In genomic region chr16:47946077-47946476, GRCh38 we compare ENCODE assay signal across 25 cellular contexts.
DNase-seq lines count a peak whose midpoint lies in the region; ATAC-seq and TF ChIP-seq lines count a peak whose summit lies in the region.
"Had no signal": no experiment of that assay in that cellular context is flagged by ENCODE, and none has a peak within 500 bp of the region (broad histone marks: within the 10 kb centered on the region; RNA-seq: fewer than 3 reads in every experiment).

No MANE protein-coding gene starts in this region.

- dilution Hi-C loops in IMR-90 (cut with HindIII; ENCODE audit: low sequenced_read_pairs, unreplicated experiment), result no loop called here

- no peak overlapping the region for H3K4me3 Mint-ChIP-seq in brain
- H3K4me3 Mint-ChIP-seq in naive thymus-derived CD8-positive, alpha-beta T cell, result no peak overlapping the region
- H3K4me3 Mint-ChIP-seq: CD14-positive monocyte; CD4-positive, alpha-beta memory T cell; CD4-positive, CD25-positive, alpha-beta regulatory T cell; CD8-positive, alpha-beta memory T cell had no signal

- WGBS in IMR-90 (ENCODE audit: extremely low coverage in 2 of 2, insufficient read length in 1 of 2), 2 experiments, result 32% methylated on average over 8 of the region's 13 CpGs; no CpG with 5 or more reads in 1 of the 2 experiments
- WGBS in neuronal stem cell (ENCODE audit: extremely low coverage in 2 of 2, insufficient read length in 2 of 2, insufficient replicate concordance in 1 of 2), 2 donors, result no CpG with 5 or more reads among the region's 13 CpGs
- WGBS in smooth muscle cell (ENCODE audit: low lambda C conversion rate), result 87% methylated on average over 13 of the region's 13 CpGs

- CTCF ChIA-PET in IMR-90 (lab: Yijun Ruan, JAX), result no interaction called here

- H4K20me1 ChIP-seq in IMR-90 (ENCODE audit: insufficient read depth, low read length), result no peaks in the 10 kb centered on the region
- no peaks in the 10 kb centered on the region for H4K20me1 ChIP-seq in smooth muscle cell (ENCODE audit: low read depth)
- H4K20me1 ChIP-seq: BLaER1 had no signal

- no peak overlapping the region for H2BK12ac ChIP-seq in neuronal stem cell (ENCODE audit: low read length)

- H3K27ac ChIP-seq in IMR-90 (ENCODE audit: insufficient read depth, low read length) (no peak overlapping the region), neuronal stem cell (replicated peaks; ENCODE audit: low read length) (no peak overlapping the region), smooth muscle cell (ENCODE audit: low read depth) (no peak overlapping the region)
- H3K27ac ChIP-seq: BLaER1 had no signal

- H4K5ac ChIP-seq in IMR-90 (ENCODE audit: low read depth, low read length), result no peak overlapping the region

- peaks cover 17% of the 10 kb centered on the region for H3K4me1 Mint-ChIP-seq in brain
- peaks cover 0 to 1% (median 0%) of the 10 kb centered on the region in 4 donors for H3K4me1 Mint-ChIP-seq in naive thymus-derived CD8-positive, alpha-beta T cell
- H3K4me1 Mint-ChIP-seq: CD14-positive monocyte; CD4-positive, alpha-beta memory T cell; CD4-positive, CD25-positive, alpha-beta regulatory T cell; CD8-positive, alpha-beta memory T cell had no signal

- H4K8ac ChIP-seq in IMR-90 (ENCODE audit: low read depth in 2 of 2, low read length in 2 of 2), result no peak overlapping the region
- peak overlapping the region; percentile 55 for H4K8ac ChIP-seq in neuronal stem cell (ENCODE audit: low read depth, low read length)

- H3K36me3 ChIP-seq in IMR-90 (ENCODE audit: control insufficient read depth, insufficient read depth, low read length) (no peaks in the 10 kb centered on the region), neuronal stem cell (replicated peaks in 1 of 2; ENCODE audit: control insufficient read depth in 2 of 2, insufficient read depth in 2 of 2, low read length in 2 of 2) (no peaks in the 10 kb centered on the region), smooth muscle cell (ENCODE audit: low read depth) (no peaks in the 10 kb centered on the region)
- H3K36me3 ChIP-seq: BE2C, BLaER1 had no signal

- H2BK5ac ChIP-seq in IMR-90 (ENCODE audit: low read depth, low read length, poor library complexity, severe bottlenecking) (no peak overlapping the region), neuronal stem cell (ENCODE audit: low read length) (no peak overlapping the region)

- TF ChIP-seq RAD21 in IMR-90 (IDR thresholded peaks at IDR 0.05; ENCODE audit: low read length), result no peak

- H2BK120ac ChIP-seq in IMR-90 (ENCODE audit: low read depth, low read length), result no peak overlapping the region
- H2BK120ac ChIP-seq in neuronal stem cell (ENCODE audit: low read depth, low read length), result no peak overlapping the region

- H3F3A ChIP-seq in smooth muscle cell (ENCODE audit: low read depth), result no peaks in the 10 kb centered on the region

- H4K91ac ChIP-seq in IMR-90 (ENCODE audit: insufficient read depth, low read depth, low read length) (no peak overlapping the region), neuronal stem cell (ENCODE audit: low read depth, low read length, poor library complexity) (no peak overlapping the region)

- ATAC-seq in IMR-90 (ENCODE audit: low read depth), result no peak
- no peak for ATAC-seq in naive thymus-derived CD8-positive, alpha-beta T cell
- ATAC-seq: GM12878 had no signal

- in situ Hi-C loops in IMR-90 (cut with MboI; ENCODE audit: low sequenced_read_pairs), result no loop called here

- no peak overlapping the region for H3K18ac ChIP-seq in IMR-90 (ENCODE audit: low read depth, low read length)
- H3K18ac ChIP-seq in neuronal stem cell (ENCODE audit: low read length), result no peak overlapping the region

- H3K9me3 ChIP-seq in IMR-90 (ENCODE audit: control insufficient read depth, insufficient read depth, low read length), result no peaks in the 10 kb centered on the region
- H3K9me3 ChIP-seq in neuronal stem cell (replicated peaks in 1 of 2; ENCODE audit: control insufficient read depth in 2 of 2, insufficient read depth in 1 of 2, low read depth in 1 of 2, low read length in 2 of 2), result no peaks in the 10 kb centered on the region
- H3K9me3 ChIP-seq in smooth muscle cell (replicated peaks; ENCODE audit: low read depth), result no peaks in the 10 kb centered on the region
- H3K9me3 ChIP-seq: BE2C had no signal

- intact Hi-C loops in IMR-90 (cut with micrococcal nuclease), result no loop called here

- H3K23ac ChIP-seq in IMR-90 (ENCODE audit: low read depth, low read length), result no peak overlapping the region
- no peak overlapping the region for H3K23ac ChIP-seq in neuronal stem cell (ENCODE audit: low read depth, low read length, poor library complexity)

- peaks cover 8% of the 10 kb centered on the region for H3K27me3 Mint-ChIP-seq in brain
- H3K27me3 Mint-ChIP-seq in naive thymus-derived CD8-positive, alpha-beta T cell, result peaks cover 5 to 32% (median 13%) of the 10 kb centered on the region in 5 donors

- H2BK15ac ChIP-seq in IMR-90 (ENCODE audit: low read depth, low read length) (no peak overlapping the region), neuronal stem cell (ENCODE audit: low read length) (no peak overlapping the region)

- no peak overlapping the region for H2BK20ac ChIP-seq in IMR-90 (ENCODE audit: low read depth, low read length)

- H3K9me3 Mint-ChIP-seq in brain, result peaks cover 3 to 8% (median 7%) of the 10 kb centered on the region in 5 experiments
- peaks cover 0 to 3% (median 0%) of the 10 kb centered on the region in 9 donors for H3K9me3 Mint-ChIP-seq in naive thymus-derived CD8-positive, alpha-beta T cell

- H3K14ac ChIP-seq in IMR-90 (replicated peaks; ENCODE audit: low read depth, low read length) (no peak overlapping the region), neuronal stem cell (ENCODE audit: low read length) (no peak overlapping the region)

- H3K4me1 ChIP-seq in IMR-90 (ENCODE audit: control insufficient read depth, insufficient read depth, low read length) (no peaks in the 10 kb centered on the region), neuronal stem cell (ENCODE audit: control insufficient read depth in 2 of 2, insufficient read depth in 1 of 2, low read depth in 1 of 2, low read length in 2 of 2) (no peaks in the 10 kb centered on the region), smooth muscle cell (ENCODE audit: low read depth) (no peaks in the 10 kb centered on the region)
- H3K4me1 ChIP-seq: BE2C, BLaER1 had no signal

- no peak overlapping the region for H3K9ac ChIP-seq in IMR-90 (ENCODE audit: low read depth, low read length)
- no peak overlapping the region for H3K9ac ChIP-seq in neuronal stem cell (ENCODE audit: low read depth, low read length, poor library complexity)
- no peak overlapping the region for H3K9ac ChIP-seq in smooth muscle cell (ENCODE audit: low read depth)
- H3K9ac ChIP-seq: BLaER1 had no signal

- TF ChIP-seq CTCF in IMR-90 (conservative IDR thresholded peaks at IDR 0.05; ENCODE audit: low read depth, low read length), result no peak
- TF ChIP-seq CTCF in brain (conservative IDR thresholded peaks at IDR 0.05), result no peak
- TF ChIP-seq CTCF in smooth muscle cell (IDR thresholded peaks at IDR 0.05; ENCODE audit: borderline replicate concordance, insufficient read depth, poor library complexity, severe bottlenecking), result no peak

- no peaks in the 10 kb centered on the region for H3K36me3 Mint-ChIP-seq in brain
- no peaks in the 10 kb centered on the region for H3K36me3 Mint-ChIP-seq in naive thymus-derived CD8-positive, alpha-beta T cell
- H3K36me3 Mint-ChIP-seq: CD14-positive monocyte; CD4-positive, alpha-beta memory T cell; CD4-positive, CD25-positive, alpha-beta regulatory T cell; CD8-positive, alpha-beta memory T cell had no signal

- H3K56ac ChIP-seq in IMR-90 (ENCODE audit: extremely low read depth, insufficient read depth, low read length), result no peak overlapping the region

- H3K79me2 ChIP-seq in smooth muscle cell (ENCODE audit: low read depth), result no peaks in the 10 kb centered on the region

- H3K4me3 ChIP-seq in IMR-90 (ENCODE audit: insufficient read depth, low read depth, low read length) (no peak overlapping the region), neuronal stem cell (ENCODE audit: low read length in 2 of 2) (no peak overlapping the region), smooth muscle cell (no peak overlapping the region)
- H3K4me3 ChIP-seq: BLaER1, GM12878 had no signal

- no peak for TF ChIP-seq POLR2A in IMR-90 (IDR thresholded peaks at IDR 0.05; ENCODE audit: low read depth, low read length)

- H3K4ac ChIP-seq in IMR-90 (ENCODE audit: low read depth, low read length), result no peak overlapping the region
- H3K4ac ChIP-seq in neuronal stem cell (ENCODE audit: low read length), result no peak overlapping the region

- no TSS peak for BruUV-seq in IMR-90 (replicated peaks; lab: Mats Ljungman, UMichigan)

- peak overlapping the region; percentile 39 for H2AK9ac ChIP-seq in IMR-90 (replicated peaks; ENCODE audit: low read depth, low read length, poor library complexity)

- H3K4me2 ChIP-seq in IMR-90 (ENCODE audit: low read depth, low read length) (no peak overlapping the region), neuronal stem cell (ENCODE audit: insufficient read depth, low read length, poor library complexity, severe bottlenecking) (no peak overlapping the region), smooth muscle cell (no peak overlapping the region)
- H3K4me2 ChIP-seq: BLaER1 had no signal

- H2AFZ ChIP-seq in IMR-90 (replicated peaks; ENCODE audit: low read length, poor library complexity) (no peak overlapping the region), neuronal stem cell (ENCODE audit: low read length) (no peak overlapping the region), smooth muscle cell (ENCODE audit: low read depth) (no peak overlapping the region)

- peaks cover 7% of the 10 kb centered on the region for H3K27me3 ChIP-seq in IMR-90 (ENCODE audit: control insufficient read depth, insufficient read depth, low read length)
- H3K27me3 ChIP-seq in neuronal stem cell (ENCODE audit: control insufficient read depth in 3 of 3, insufficient read depth in 3 of 3, low read depth in 1 of 3, low read length in 3 of 3), result no peaks in the 10 kb centered on the region
- H3K27me3 ChIP-seq in smooth muscle cell (ENCODE audit: low read depth), result peaks cover 3% of the 10 kb centered on the region
- H3K27me3 ChIP-seq: BE2C, BLaER1 had no signal

- H2AK5ac ChIP-seq in IMR-90 (ENCODE audit: low read depth, low read length), result no peak overlapping the region
- H2AK5ac ChIP-seq in neuronal stem cell (ENCODE audit: low read depth, low read length), result no peak overlapping the region

- DNase-seq in IMR-90 (no peak), neuronal stem cell (ENCODE audit: low spot score) (no peak), anterior cingulate cortex (lab: John Stamatoyannopoulos, UW) (no peak), smooth muscle cell (lab: John Stamatoyannopoulos, UW; ENCODE audit: unreplicated experiment) (no peak), LoVo (ENCODE audit: low spot score) (no peak)
- no peak for DNase-seq in naive thymus-derived CD8-positive, alpha-beta T cell
- DNase-seq: 8988T; ACHN; BE2C; C1 segment of cervical spinal cord; CD4-positive, alpha-beta memory T cell; CD4-positive, CD25-positive, alpha-beta regulatory T cell; CD8-positive, alpha-beta memory T cell; COR-L47; DMS 273 treated with DMSO at 0.1 percent for 48 hours; DMS153; DMS53; DMS79; DND-41; EL; GDM1 had no signal

- H3K9me1 ChIP-seq in IMR-90 (ENCODE audit: insufficient read depth, low read length), result no peaks in the 10 kb centered on the region

- no peaks in the 10 kb centered on the region for H3K79me1 ChIP-seq in IMR-90 (ENCODE audit: low read depth in 1 of 2, low read length in 2 of 2)
- no peaks in the 10 kb centered on the region for H3K79me1 ChIP-seq in neuronal stem cell (ENCODE audit: low read depth, low read length)

- H3K27ac Mint-ChIP-seq in brain, result peak overlapping the region in 4 of 5 experiments; percentile 9 to 91 (median 58)
- no peak overlapping the region for H3K27ac Mint-ChIP-seq in naive thymus-derived CD8-positive, alpha-beta T cell
- H3K27ac Mint-ChIP-seq: CD14-positive monocyte; CD4-positive, alpha-beta memory T cell; CD4-positive, CD25-positive, alpha-beta regulatory T cell; CD8-positive, alpha-beta memory T cell had no signal

- POLR2A ChIA-PET in IMR-90 (lab: Charles Lee; ENCODE audit: unreplicated experiment), result no interaction called here
- POLR2A ChIA-PET in naive thymus-derived CD8-positive, alpha-beta T cell (lab: Charles Lee), result no interaction called here

Comparison
In these comparisons a context has a peak if more than half of its experiments do, and no peak if none do; other contexts are left out.
1. H3K27ac Mint-ChIP-seq: peak in brain (4 of 5); none in naive thymus-derived CD8-positive, alpha-beta T cell (0 of 10).